Comparison of ENCODE assay signal across 8 cellular contexts in the genomic region with DNA sequence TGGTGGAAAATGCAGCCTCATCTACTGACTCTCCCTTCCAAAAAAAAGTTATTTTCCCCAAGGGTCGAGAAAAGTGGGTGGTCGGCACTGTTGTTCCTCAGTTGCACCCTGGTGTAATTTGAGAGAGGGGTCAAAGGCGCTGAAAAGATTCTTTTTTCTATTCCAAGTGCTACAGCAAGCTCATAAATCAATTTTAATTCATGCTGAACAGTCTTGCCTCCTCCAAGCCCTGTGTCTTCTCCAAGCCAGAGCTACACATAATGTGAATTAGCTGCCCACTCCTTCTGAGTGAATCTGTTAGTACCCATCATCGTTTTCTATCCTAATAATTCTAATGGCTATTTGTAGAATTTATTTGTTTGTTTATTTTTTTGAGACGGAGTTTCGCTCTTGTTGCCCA. TPM values are rescaled to one million over a fixed set of nuclear protein-coding genes. Genes with fewer than 3 reads are reported as not detected.
DNase-seq lines count a peak whose midpoint lies in the region; ATAC-seq, FAIRE-seq and TF ChIP-seq lines count a peak whose summit lies in the region.

No MANE protein-coding gene starts in this region.

- H3K4me3 ChIP-seq in HepG2 (replicated peaks in 1 of 3; ENCODE audit: insufficient read depth in 1 of 3, low read depth in 2 of 3, low read length in 3 of 3) (peak overlapping the region; percentile 89 to 97 (median 92)), upper lobe of left lung (peak overlapping the region in 3 of 4 donors; percentile 77 to 87 (median 85))

- no peak for DNase-seq in activated naive CD4-positive, alpha-beta T cell treated with anti-CD3 and anti-CD28 coated beads, Interleukin-2, amount 50 U/mL, for 16 hours
- no peak for DNase-seq in activated naive CD8-positive, alpha-beta T cell treated with anti-CD3 and anti-CD28 coated beads, Interleukin-2, amount 10 ng/mL, durations not matched to agents 7 days and 5 days
- DNase-seq in HepG2 (ENCODE audit: low spot score): no peak
- DNase-seq in upper lobe of left lung: no peak
- DNase-seq in NCI-H446 (lab: John Stamatoyannopoulos, UW): no peak
- DNase-seq in pons (ENCODE audit: low spot score): no peak
- no peak for DNase-seq in 8988T

- peak overlapping the region; percentile 98 for H3K4me2 ChIP-seq in HepG2 (ENCODE audit: low read depth, low read length)

- H3K36me3 ChIP-seq in HepG2 (replicated peaks in 1 of 2; ENCODE audit: control insufficient read depth in 1 of 2, insufficient read depth in 2 of 2, low read length in 2 of 2) (peaks cover 8 to 14% of the 10 kb centered on the region in 2 experiments), upper lobe of left lung (peaks cover 0 to 8% (median 2%) of the 10 kb centered on the region in 4 donors)

- CTCF ChIA-PET in HepG2 (lab: Yijun Ruan, JAX; ENCODE audit: low intra/inter-chr PET ratio, low total read pairs): no interaction called here

- H3K4me1 ChIP-seq in HepG2 (ENCODE audit: insufficient read depth, low read length) (peaks cover 83% of the 10 kb centered on the region), upper lobe of left lung (peaks cover 5 to 15% (median 12%) of the 10 kb centered on the region in 4 donors)

- H3K27ac ChIP-seq in HepG2 (ENCODE audit: extremely low read length, insufficient read depth, low read length): peak overlapping the region; percentile 92
- peak overlapping the region; percentile 78 to 89 (median 82) for H3K27ac ChIP-seq in upper lobe of left lung

- peak overlapping the region; percentile 76 for H3K4me3 Mint-ChIP-seq in activated naive CD4-positive, alpha-beta T cell treated with anti-CD3 and anti-CD28 coated beads, Interleukin-2, amount 50 U/mL, for 24 hours
- peak overlapping the region; percentile 69 for H3K4me3 Mint-ChIP-seq in activated naive CD8-positive, alpha-beta T cell treated with anti-CD3 and anti-CD28 coated beads, Interleukin-2, amount 10 ng/mL, durations not matched to agents 7 days and 5 days

- H3K36me3 Mint-ChIP-seq in activated naive CD4-positive, alpha-beta T cell treated with anti-CD3 and anti-CD28 coated beads, Interleukin-2, amount 50 U/mL, for 24 hours: no peaks in the 10 kb centered on the region
- H3K36me3 Mint-ChIP-seq in activated naive CD8-positive, alpha-beta T cell treated with anti-CD3 and anti-CD28 coated beads, Interleukin-2, amount 10 ng/mL, durations not matched to agents 7 days and 5 days: peaks cover 5% of the 10 kb centered on the region

- 8% methylated on average over 6 of the region's 6 CpGs for WGBS in HepG2 (ENCODE audit: low lambda C conversion rate)
- WGBS in upper lobe of left lung, 2 donors: 57 to 59% methylated on average over 6 of the region's 6 CpGs

- POLR2A ChIA-PET in activated naive CD8-positive, alpha-beta T cell treated with anti-CD3 and anti-CD28 coated beads, Interleukin-2, amount 10 ng/mL, durations not matched to agents 7 days and 5 days (lab: Charles Lee): no interaction called here
- POLR2A ChIA-PET in HepG2 (lab: Yijun Ruan, JAX): interaction anchor here (0.9 to 6.1 kb wide), 9 partner anchors 10 to 270 kb away, joined by 4 to 65 read pairs (median 12); partner anchors contain the start of genes ELF1 and WBP4

- no peak for FAIRE-seq in HepG2 (lab: Jason Lieb, UNC)

- TF ChIP-seq EP300 in HepG2 (IDR thresholded peaks at IDR 0.05; ENCODE audit: low read depth in 2 of 2, low read length in 2 of 2) (no peak), HepG2 (CRISPR knock-in tag; IDR thresholded peaks at IDR 0.05; ENCODE audit: borderline replicate concordance) (no peak), upper lobe of left lung (IDR thresholded peaks at IDR 0.05) (no peak)

- in situ Hi-C loops in HepG2 (cut with HindIII; ENCODE audit: extremely low pct_ligation_motif_present, low pct_unique_long_range_greater_than_20kb): no loop called here

- ATAC-seq in activated naive CD8-positive, alpha-beta T cell treated with anti-CD3 and anti-CD28 coated beads, Interleukin-2, amount 10 ng/mL, durations not matched to agents 7 days and 5 days (ENCODE audit: low read depth): no peak
- ATAC-seq in HepG2: no peak
- ATAC-seq in upper lobe of left lung (ENCODE audit: low FRiP score in 2 of 2): no peak

- no peak overlapping the region for H2AFZ ChIP-seq in HepG2 (ENCODE audit: low read length)

- no peaks in the 10 kb centered on the region for H3K27me3 Mint-ChIP-seq in activated naive CD4-positive, alpha-beta T cell treated with anti-CD3 and anti-CD28 coated beads, Interleukin-2, amount 50 U/mL, for 24 hours
- no peaks in the 10 kb centered on the region for H3K27me3 Mint-ChIP-seq in activated naive CD8-positive, alpha-beta T cell treated with anti-CD3 and anti-CD28 coated beads, Interleukin-2, amount 10 ng/mL, durations not matched to agents 7 days and 5 days

- H3K79me2 ChIP-seq in HepG2 (ENCODE audit: insufficient read depth, low read length): peaks cover 31% of the 10 kb centered on the region

- H3K27me3 ChIP-seq in HepG2 (ENCODE audit: control insufficient read depth in 1 of 2, insufficient read depth in 2 of 2, low read length in 2 of 2): no peaks in the 10 kb centered on the region; a peak in 1 of 5 replicates
- no peaks in the 10 kb centered on the region for H3K27me3 ChIP-seq in upper lobe of left lung

- TF ChIP-seq CTCF in HepG2 (CRISPR knock-in tag; IDR thresholded peaks at IDR 0.05) (no peak), upper lobe of left lung (IDR thresholded peaks at IDR 0.05) (no peak)

- no peak for TF ChIP-seq POLR2A in HepG2 (IDR thresholded peaks at IDR 0.05; ENCODE audit: insufficient read depth in 1 of 2, low read depth in 2 of 2, low read length in 2 of 2)
- TF ChIP-seq POLR2A in upper lobe of left lung (IDR thresholded peaks at IDR 0.05): no peak

- H3K9me3 ChIP-seq in HepG2 (ENCODE audit: low read length) (no peaks in the 10 kb centered on the region), upper lobe of left lung (no peaks in the 10 kb centered on the region)

- peaks cover 25% of the 10 kb centered on the region for H3K4me1 Mint-ChIP-seq in activated naive CD4-positive, alpha-beta T cell treated with anti-CD3 and anti-CD28 coated beads, Interleukin-2, amount 50 U/mL, for 24 hours
- peaks cover 29% of the 10 kb centered on the region for H3K4me1 Mint-ChIP-seq in activated naive CD8-positive, alpha-beta T cell treated with anti-CD3 and anti-CD28 coated beads, Interleukin-2, amount 10 ng/mL, durations not matched to agents 7 days and 5 days

- intact Hi-C loops in HepG2 (cut with micrococcal nuclease; ENCODE audit: unreplicated experiment): no loop called here

- peak overlapping the region; percentile 96 for H3K9ac ChIP-seq in HepG2 (ENCODE audit: insufficient read depth, low read depth, low read length)

- TSS peak; percentile 49 for BruUV-seq in HepG2 (replicated peaks; lab: Mats Ljungman, UMichigan)

- no peaks in the 10 kb centered on the region for H3K9me3 Mint-ChIP-seq in activated naive CD4-positive, alpha-beta T cell treated with anti-CD3 and anti-CD28 coated beads, Interleukin-2, amount 50 U/mL, for 24 hours
- H3K9me3 Mint-ChIP-seq in activated naive CD8-positive, alpha-beta T cell treated with anti-CD3 and anti-CD28 coated beads, Interleukin-2, amount 10 ng/mL, durations not matched to agents 7 days and 5 days: no peaks in the 10 kb centered on the region

- no peaks in the 10 kb centered on the region for H4K20me1 ChIP-seq in HepG2 (ENCODE audit: insufficient read depth, low read length)

- TF ChIP-seq RAD21 in HepG2 (CRISPR knock-in tag; IDR thresholded peaks at IDR 0.05): no peak

- peak overlapping the region; percentile 51 for H3K27ac Mint-ChIP-seq in activated naive CD4-positive, alpha-beta T cell treated with anti-CD3 and anti-CD28 coated beads, Interleukin-2, amount 50 U/mL, for 24 hours
- no peak overlapping the region for H3K27ac Mint-ChIP-seq in activated naive CD8-positive, alpha-beta T cell treated with anti-CD3 and anti-CD28 coated beads, Interleukin-2, amount 10 ng/mL, durations not matched to agents 7 days and 5 days

RNA-seq across cellular contexts. Expression of gene SLC25A15, which starts 0.8 kb away (rescaled TPM):
- total RNA-seq in activated naive CD8-positive, alpha-beta T cell treated with anti-CD3 and anti-CD28 coated beads, Interleukin-2, amount 10 ng/mL, durations not matched to agents 7 days and 5 days: 10 to 100 TPM; 12.3 to 12.5 TPM
- total RNA-seq in HepG2 (2016; rRNA removed; fragmentation: Illumina TruSeq; extraction: Trizol) (39.1 and 47.6 TPM in 2 replicates), upper lobe of left lung (1 to 10 TPM in 5 of 6 donors, not detected in 1; 4.7 to 9.9 (median 5.8) TPM)
- total RNA-seq in HepG2 (2016; cell fraction: cytosol; rRNA removed; fragmentation: Illumina TruSeq; extraction: Trizol; ENCODE audit: low read depth): 22.0 and 24.4 TPM in 2 replicates
- 42.6 and 49.3 TPM in 2 replicates for total RNA-seq in HepG2 (2016; cell fraction: insoluble cytoplasmic fraction; rRNA removed; fragmentation: Illumina TruSeq; extraction: Trizol)
- 48.8 and 50.6 TPM in 2 replicates for total RNA-seq in HepG2 (2016; cell fraction: membrane; rRNA removed; fragmentation: Illumina TruSeq; extraction: Trizol)
- 23.6 and 26.4 TPM in 2 replicates for total RNA-seq in HepG2 (2016; cell fraction: nucleus; rRNA removed; fragmentation: Illumina TruSeq; extraction: Trizol)
- polyA plus RNA-seq in HepG2 (2011; rRNA removed): 16.7 and 17.3 TPM in 2 replicates
- 18.4 TPM in 2 replicates for polyA plus RNA-seq in HepG2 (2011; cell fraction: cytosol; rRNA removed)
- 13.4 and 16.0 TPM in 2 replicates for polyA plus RNA-seq in HepG2 (2011; cell fraction: nucleus; rRNA removed)
- 15.2 and 20.8 TPM in 2 replicates for polyA plus RNA-seq in HepG2 (2012)
- polyA plus RNA-seq in HepG2 (2016; cell fraction: cytosol; fragmentation: Illumina TruSeq; extraction: Trizol; ENCODE audit: low read depth): 16.9 and 21.3 TPM in 2 replicates
- 29.3 and 33.6 TPM in 2 replicates for polyA plus RNA-seq in HepG2 (2016; cell fraction: insoluble cytoplasmic fraction; fragmentation: Illumina TruSeq; extraction: Trizol; ENCODE audit: low read depth)
- 26.5 and 28.3 TPM in 2 replicates for polyA plus RNA-seq in HepG2 (2016; cell fraction: membrane; fragmentation: Illumina TruSeq; extraction: Trizol; ENCODE audit: low read depth)
- 21.7 and 25.2 TPM in 2 replicates for polyA plus RNA-seq in HepG2 (2016; cell fraction: nucleus; fragmentation: Illumina TruSeq; extraction: Trizol; ENCODE audit: insufficient read depth, low read depth)
- 51.4 and 76.4 TPM in 2 replicates for polyA minus RNA-seq in HepG2 (2011; rRNA and poly(A)+ RNA removed; ENCODE audit: low replicate concordance)
- polyA minus RNA-seq in HepG2 (2011; cell fraction: cytosol; rRNA and poly(A)+ RNA removed): 18.8 and 20.9 TPM in 2 replicates
- polyA minus RNA-seq in HepG2 (2011; cell fraction: nucleus; rRNA and poly(A)+ RNA removed): 15.6 and 18.8 TPM in 2 replicates

RNA-seq across cellular contexts. Expression of gene MRPS31, which starts 19.2 kb away (rescaled TPM):
- total RNA-seq in activated naive CD8-positive, alpha-beta T cell treated with anti-CD3 and anti-CD28 coated beads, Interleukin-2, amount 10 ng/mL, durations not matched to agents 7 days and 5 days: 10 to 100 TPM; 35.7 to 36.9 TPM
- 34.1 and 43.5 TPM in 2 replicates for total RNA-seq in HepG2 (2016; rRNA removed; fragmentation: Illumina TruSeq; extraction: Trizol)
- total RNA-seq in HepG2 (2016; cell fraction: cytosol; rRNA removed; fragmentation: Illumina TruSeq; extraction: Trizol; ENCODE audit: low read depth): 16.8 and 19.4 TPM in 2 replicates
- total RNA-seq in HepG2 (2016; cell fraction: insoluble cytoplasmic fraction; rRNA removed; fragmentation: Illumina TruSeq; extraction: Trizol): 33.0 and 40.4 TPM in 2 replicates
- total RNA-seq in HepG2 (2016; cell fraction: membrane; rRNA removed; fragmentation: Illumina TruSeq; extraction: Trizol): 18.7 and 19.6 TPM in 2 replicates
- 23.7 and 27.9 TPM in 2 replicates for total RNA-seq in HepG2 (2016; cell fraction: nucleus; rRNA removed; fragmentation: Illumina TruSeq; extraction: Trizol)
- 20.4 and 23.7 TPM in 2 replicates for polyA plus RNA-seq in HepG2 (2011; rRNA removed)
- polyA plus RNA-seq in HepG2 (2011; cell fraction: cytosol; rRNA removed): 11.8 and 14.3 TPM in 2 replicates
- polyA plus RNA-seq in HepG2 (2011; cell fraction: nucleus; rRNA removed): 13.6 and 19.3 TPM in 2 replicates
- polyA plus RNA-seq in HepG2 (2012): 20.1 and 23.9 TPM in 2 replicates
- polyA plus RNA-seq in HepG2 (2016; cell fraction: cytosol; fragmentation: Illumina TruSeq; extraction: Trizol; ENCODE audit: low read depth): 15.7 and 16.2 TPM in 2 replicates
- polyA plus RNA-seq in HepG2 (2016; cell fraction: insoluble cytoplasmic fraction; fragmentation: Illumina TruSeq; extraction: Trizol; ENCODE audit: low read depth): 41.7 and 42.1 TPM in 2 replicates
- polyA plus RNA-seq in HepG2 (2016; cell fraction: membrane; fragmentation: Illumina TruSeq; extraction: Trizol; ENCODE audit: low read depth): 14.6 and 14.8 TPM in 2 replicates
- polyA plus RNA-seq in HepG2 (2016; cell fraction: nucleus; fragmentation: Illumina TruSeq; extraction: Trizol; ENCODE audit: insufficient read depth, low read depth): 33.3 and 34.6 TPM in 2 replicates
- polyA minus RNA-seq in HepG2 (2011; rRNA and poly(A)+ RNA removed; ENCODE audit: low replicate concordance): 4.6 and 5.6 TPM in 2 replicates
- polyA minus RNA-seq in HepG2 (2011; cell fraction: cytosol; rRNA and poly(A)+ RNA removed): 6.1 and 9.2 TPM in 2 replicates
- 23.2 and 39.9 TPM in 2 replicates for polyA minus RNA-seq in HepG2 (2011; cell fraction: nucleus; rRNA and poly(A)+ RNA removed)
- total RNA-seq in upper lobe of left lung: 10 to 100 TPM in 5 of 6 donors, 1 to 10 TPM in 1; 8.3 to 31.1 (median 14.8) TPM
